8 cellular contexts compared by ENCODE assay signal in the genomic region with DNA sequence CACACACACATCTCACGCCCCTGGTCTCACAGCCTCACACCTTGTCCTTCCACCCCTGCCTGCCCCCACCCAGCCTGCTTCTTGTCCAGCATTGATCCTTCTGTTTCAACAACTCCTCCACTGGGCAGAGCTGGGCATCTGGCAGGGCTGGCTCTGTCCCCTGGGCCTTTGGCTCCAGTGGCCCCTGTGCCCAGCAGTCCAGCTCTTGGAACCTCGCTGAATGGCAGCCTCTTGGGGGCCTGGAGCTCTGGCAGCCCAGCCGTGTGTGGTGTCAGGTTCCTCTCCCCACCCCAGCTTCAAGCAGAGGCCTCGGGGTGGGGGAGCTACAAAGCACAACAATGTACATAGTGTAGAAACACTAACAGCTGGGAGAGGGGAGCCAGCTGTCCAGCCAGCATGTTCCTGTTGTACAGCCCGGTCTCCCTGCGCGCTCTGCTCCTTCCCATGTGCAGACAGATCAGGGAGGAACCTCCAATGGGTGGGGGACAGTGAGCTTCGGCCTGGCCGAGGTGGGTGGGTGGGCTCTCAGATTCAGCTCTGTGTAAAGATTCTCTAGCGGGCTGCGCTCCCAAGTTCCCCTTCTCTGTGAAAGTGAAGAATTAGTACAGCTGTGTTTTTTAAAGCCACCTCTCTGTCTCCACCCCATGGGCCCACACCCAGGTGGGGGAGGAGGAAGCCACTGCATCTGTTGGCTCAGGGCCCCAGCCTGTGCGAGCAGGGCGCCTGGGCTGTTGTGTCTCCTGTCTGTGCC. TPM values are rescaled to one million over a fixed set of nuclear protein-coding genes. Genes with fewer than 3 reads are reported as not detected.
DNase-seq lines count a peak whose midpoint lies in the region; ATAC-seq and TF ChIP-seq lines count a peak whose summit lies in the region.

No MANE protein-coding gene starts in this region.

- intact Hi-C loops in Caco-2 (cut with micrococcal nuclease; ENCODE audit: unreplicated experiment) (loop anchor here (2.0 to 5.0 kb wide), 2 partner anchors 29 to 79 kb away; partner anchors contain the start of genes H2AZ2 and PPIA), esophagus squamous epithelium (cut with DNase I) (no loop called here)

- TF ChIP-seq RAD21 in SK-N-SH (IDR thresholded peaks at IDR 0.05; ENCODE audit: low read length), result no peak

- no peak overlapping the region for H2AFZ ChIP-seq in SK-N-SH (ENCODE audit: low read depth)

- TF ChIP-seq CTCF in Caco-2 (IDR thresholded peaks at IDR 0.05; ENCODE audit: insufficient read depth in 1 of 2, low read depth in 1 of 2, low read length in 1 of 2, severe bottlenecking in 1 of 2, unreplicated experiment in 1 of 2) (no peak), HEK293 (tag by site-specific recombination; IDR thresholded peaks at IDR 0.05) (no peak), SK-N-SH (IDR thresholded peaks at IDR 0.05) (no peak), esophagus squamous epithelium (IDR thresholded peaks at IDR 0.05) (no peak), brain microvascular endothelial cell (IDR thresholded peaks at IDR 0.05; ENCODE audit: low read depth, low read length, missing control alignments) (no peak)

- H3K27me3 ChIP-seq in Caco-2 (replicated peaks; ENCODE audit: control insufficient read depth, insufficient read depth, low read length) (no peaks in the 10 kb centered on the region), SK-N-SH (ENCODE audit: insufficient read depth) (no peaks in the 10 kb centered on the region), esophagus squamous epithelium (no peaks in the 10 kb centered on the region), brain microvascular endothelial cell (replicated peaks) (no peaks in the 10 kb centered on the region)

- no peaks in the 10 kb centered on the region for H3K9me3 Mint-ChIP-seq in Caco-2 (ENCODE audit: unreplicated experiment)

- no peak overlapping the region for H3K27ac ChIP-seq in HEK293 (ENCODE audit: extremely low read depth, low read depth, low read length)
- peak overlapping the region in 1 of 2 experiments; percentile 62; a peak in 1 of 4 replicates for H3K27ac ChIP-seq in SK-N-SH (ENCODE audit: low read depth in 2 of 2, low read length in 1 of 2)
- peak overlapping the region; percentile 49 to 82 (median 78) for H3K27ac ChIP-seq in esophagus squamous epithelium
- H3K27ac ChIP-seq in brain microvascular endothelial cell, result no peak overlapping the region

- H3K4me3 ChIP-seq in Caco-2 (ENCODE audit: low read depth, low read length), result no peak overlapping the region
- no peak overlapping the region for H3K4me3 ChIP-seq in HEK293 (ENCODE audit: low read depth, low read length)
- no peak overlapping the region for H3K4me3 ChIP-seq in SK-N-SH (ENCODE audit: low read depth in 2 of 2, low read length in 1 of 2)
- peak overlapping the region in 1 of 4 donors; percentile 35 for H3K4me3 ChIP-seq in esophagus squamous epithelium
- H3K4me3 ChIP-seq in brain microvascular endothelial cell (ENCODE audit: low read depth, low read length), result no peak overlapping the region

- no peak for TF ChIP-seq POLR2A in esophagus squamous epithelium (IDR thresholded peaks at IDR 0.05)

- 80% methylated on average over 11 of the region's 13 CpGs for WGBS in SK-N-SH (ENCODE audit: low lambda C conversion rate)
- WGBS in esophagus squamous epithelium, 2 donors, result 33 to 53% methylated on average over 2 to 7 of the region's 13 CpGs

- no peak for ATAC-seq in GM21619 (IDR thresholded peaks at IDR 0.05; ENCODE audit: unreplicated experiment)

- H3K9ac ChIP-seq in SK-N-SH, result no peak overlapping the region

- H3K9me3 ChIP-seq in Caco-2 (no peaks in the 10 kb centered on the region), HEK293 (ENCODE audit: control insufficient read depth, insufficient read depth, low read depth, low read length) (no peaks in the 10 kb centered on the region), SK-N-SH (no peaks in the 10 kb centered on the region), esophagus squamous epithelium (no peaks in the 10 kb centered on the region)

- no peak overlapping the region for H3K4me3 Mint-ChIP-seq in Caco-2 (ENCODE audit: unreplicated experiment)

- in situ Hi-C loops in brain microvascular endothelial cell (cut with HindIII; ENCODE audit: low pct_ligation_motif_present, low sequenced_read_pairs), result no loop called here

- DNase-seq in Caco-2 (no peak), SK-N-SH (peak; percentile 51), esophagus squamous epithelium (lab: John Stamatoyannopoulos, UW) (no peak), occipital lobe (lab: John Stamatoyannopoulos, UW) (peak; percentile 56), dermis blood vessel endothelial cell (no peak), brain microvascular endothelial cell (no peak)

- peaks cover 16% of the 10 kb centered on the region for H3K4me1 Mint-ChIP-seq in Caco-2 (ENCODE audit: low read depth, unreplicated experiment)

- CTCF ChIA-PET in Caco-2 (lab: Charles Lee) (interaction anchor here (0.5 kb wide), 1 partner anchor 26 kb away, joined by 3 read pairs; no protein-coding TSS in a partner anchor), HEK293 (lab: Yijun Ruan, JAX) (interaction anchor here (0.5 to 1.1 kb wide), 3 partner anchors 130 to 221 kb away, joined by 3 to 6 read pairs (median 4); no protein-coding TSS in a partner anchor), SK-N-SH (lab: Yijun Ruan, JAX) (interaction anchor here (1.0 to 1.8 kb wide), 4 partner anchors 10 to 80 kb away, joined by 3 to 7 read pairs (median 4); no protein-coding TSS in a partner anchor)

- H3K79me2 ChIP-seq in SK-N-SH (ENCODE audit: insufficient read depth), result no peaks in the 10 kb centered on the region

- peaks cover 47% of the 10 kb centered on the region for H3K36me3 Mint-ChIP-seq in Caco-2 (ENCODE audit: insufficient read depth, unreplicated experiment)

- peaks cover 21% of the 10 kb centered on the region for H3K4me1 ChIP-seq in Caco-2
- peaks cover 5% of the 10 kb centered on the region; the same call in 1 of the 2 replicates for H3K4me1 ChIP-seq in HEK293 (ENCODE audit: control insufficient read depth, insufficient read depth, low read length)
- H3K4me1 ChIP-seq in SK-N-SH (ENCODE audit: control insufficient read depth in 1 of 2, insufficient read depth in 2 of 2, low read depth in 1 of 2, low read length in 1 of 2), result peaks cover 7 to 30% of the 10 kb centered on the region in 2 experiments; a peak in 2 of 4 replicates
- H3K4me1 ChIP-seq in esophagus squamous epithelium, result peaks cover 31 to 48% (median 36%) of the 10 kb centered on the region in 3 donors

- BruUV-seq in Caco-2 (replicated peaks; lab: Mats Ljungman, UMichigan), result no TSS peak

- no peak overlapping the region for H3K4me2 ChIP-seq in SK-N-SH

- POLR2A ChIA-PET in Caco-2 (lab: Charles Lee), result interaction anchor here (0.9 to 1.0 kb wide), 2 partner anchors 13 to 161 kb away, joined by 3 read pairs; partner anchors contain the start of gene OGDH
- POLR2A ChIA-PET in HEK293 (lab: Yijun Ruan, JAX), result no interaction called here
- POLR2A ChIA-PET in SK-N-SH (lab: Yijun Ruan, JAX), result interaction anchor here (0.6 to 1.4 kb wide), 4 partner anchors 9 to 186 kb away, joined by 3 to 5 read pairs (median 4); partner anchors contain the start of genes H2AZ2 and TMED4

- peaks cover 6% of the 10 kb centered on the region for H3F3A ChIP-seq in SK-N-SH (replicated peaks; ENCODE audit: insufficient read depth)

- H4K20me1 ChIP-seq in SK-N-SH (ENCODE audit: insufficient read depth), result no peaks in the 10 kb centered on the region

- no peaks in the 10 kb centered on the region; the same call in none of the 2 replicates for H3K36me3 ChIP-seq in Caco-2 (ENCODE audit: control insufficient read depth, insufficient read depth, low read length)
- H3K36me3 ChIP-seq in HEK293 (ENCODE audit: control insufficient read depth in 2 of 2, insufficient read depth in 1 of 2, low read length in 2 of 2), result peaks cover 5 to 45% of the 10 kb centered on the region in 2 experiments; a peak in 2 of 3 replicates
- peaks cover 21 to 47% of the 10 kb centered on the region in 2 experiments for H3K36me3 ChIP-seq in SK-N-SH (replicated peaks in 1 of 2; ENCODE audit: control insufficient read depth in 1 of 2, insufficient read depth in 2 of 2, low read length in 1 of 2)
- peaks cover 31 to 49% (median 39%) of the 10 kb centered on the region in 3 donors for H3K36me3 ChIP-seq in esophagus squamous epithelium
- peaks cover 45% of the 10 kb centered on the region for H3K36me3 ChIP-seq in brain microvascular endothelial cell (replicated peaks)

- no peaks in the 10 kb centered on the region for H3K9me2 ChIP-seq in SK-N-SH

- H3K27ac Mint-ChIP-seq in Caco-2 (ENCODE audit: unreplicated experiment), result peak overlapping the region; percentile 62

- H3K27me3 Mint-ChIP-seq in Caco-2 (ENCODE audit: insufficient read depth, unreplicated experiment), result no peaks in the 10 kb centered on the region

- no peak for TF ChIP-seq EP300 in SK-N-SH (IDR thresholded peaks at IDR 0.05; ENCODE audit: borderline replicate concordance in 1 of 2, low read depth in 1 of 2, low read length in 1 of 2)

TF ChIP-seq in SK-N-SH, 30 proteins besides CTCF, POLR2A, EP300 and RAD21 (continues in another document):
- TF ChIP-seq USF2 (IDR thresholded peaks at IDR 0.05; ENCODE audit: borderline replicate concordance, low read depth, low read length), result no peak
- TF ChIP-seq, protein P1, sequence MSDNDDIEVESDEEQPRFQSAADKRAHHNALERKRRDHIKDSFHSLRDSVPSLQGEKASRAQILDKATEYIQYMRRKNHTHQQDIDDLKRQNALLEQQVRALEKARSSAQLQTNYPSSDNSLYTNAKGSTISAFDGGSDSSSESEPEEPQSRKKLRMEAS (IDR thresholded peaks at IDR 0.05; ENCODE audit: low read depth), result no peak
- TF ChIP-seq TEAD4 (IDR thresholded peaks at IDR 0.05; ENCODE audit: borderline replicate concordance, insufficient read depth), result no peak
- TF ChIP-seq GABPA (IDR thresholded peaks at IDR 0.05; ENCODE audit: low read depth), result no peak

RNA-seq across cellular contexts. Expression of gene ZMIZ2, which starts 19.4 kb away (rescaled TPM):
- total RNA-seq in Caco-2 (2022) (69.0 and 72.1 TPM in 2 replicates), esophagus squamous epithelium (10 to 100 TPM in 3 of 4 donors, 1 to 10 TPM in 1; 6.9 to 25.4 (median 18.3) TPM), occipital lobe (12.6 TPM), dermis blood vessel endothelial cell (10.5 and 10.6 TPM in 2 replicates)
- 17.8 and 18.1 TPM in 2 replicates for polyA plus RNA-seq in SK-N-SH (2012; rRNA removed)
- polyA plus RNA-seq in SK-N-SH (2012; cell fraction: cytosol; rRNA removed), result 4.0 and 7.0 TPM in 2 replicates
- polyA plus RNA-seq in SK-N-SH (2012; cell fraction: nucleus; rRNA removed), result 116 and 138 TPM in 2 replicates

RNA-seq across cellular contexts. Expression of gene PPIA, which starts 28.4 kb away (rescaled TPM):
- 2,104 and 2,207 TPM in 2 replicates for total RNA-seq in Caco-2 (2022)
- 6,239 and 6,267 TPM in 2 replicates for polyA plus RNA-seq in SK-N-SH (2012; rRNA removed)
- 7,289 and 8,124 TPM in 2 replicates for polyA plus RNA-seq in SK-N-SH (2012; cell fraction: cytosol; rRNA removed)
- polyA plus RNA-seq in SK-N-SH (2012; cell fraction: nucleus; rRNA removed), result 2,405 and 2,816 TPM in 2 replicates
- 1,000 to 10,000 TPM; 1,726 to 3,682 (median 2,875) TPM for total RNA-seq in esophagus squamous epithelium
- total RNA-seq in occipital lobe, result 882 TPM
- 3,103 and 4,000 TPM in 2 replicates for total RNA-seq in dermis blood vessel endothelial cell

Comparison
In these comparisons a context has a peak if more than half of its experiments do, and no peak if none do; other contexts are left out.
1. DNase-seq: peak in SK-N-SH (single experiment) and occipital lobe (single experiment); none in Caco-2 (0 of 2), esophagus squamous epithelium (single experiment), dermis blood vessel endothelial cell (single experiment) and brain microvascular endothelial cell (single experiment).
2. H3K27ac ChIP-seq: peak in esophagus squamous epithelium (4 of 4); none in HEK293 (single experiment) and brain microvascular endothelial cell (single experiment).